Comparison of ENCODE assay signal across 8 cellular contexts in genomic region chr10:73413528-73414229, GRCh38. TPM values are rescaled to one million over a fixed set of nuclear protein-coding genes. Genes with fewer than 3 reads are reported as not detected.
A peak's percentile ranks its signal among the peaks of the same experiment; 100 is the strongest.
DNase-seq lines count a peak whose midpoint lies in the region; ATAC-seq and TF ChIP-seq lines count a peak whose summit lies in the region.

Gene ANXA7 (minus strand): TSS chr10:73414058. CDS start chr10:73400856, 13,202 bp downstream.

- H3K27me3 ChIP-seq in esophagus (ENCODE audit: control insufficient read depth in 1 of 2, insufficient read depth in 2 of 2, low read length in 2 of 2) (no peaks in the 10 kb centered on the region), muscle layer of colon (ENCODE audit: control insufficient read depth in 1 of 2, insufficient read depth in 2 of 2, low read length in 2 of 2) (no peaks in the 10 kb centered on the region)

- TF ChIP-seq EP300 in Ishikawa (IDR thresholded peaks at IDR 0.05; ENCODE audit: borderline replicate concordance), result no peak

- H3K9me3 Mint-ChIP-seq in activated T-cell treated with anti-CD3 and anti-CD28 coated beads, Interleukin-2, amount 50 U/mL, for 24 hours, result no peaks in the 10 kb centered on the region

- peak within 1 kb of the TSS; percentile 73 to 95 for H3K4me3 ChIP-seq in esophagus (ENCODE audit: low read depth in 1 of 2, low read length in 2 of 2)
- H3K4me3 ChIP-seq in muscle layer of colon (ENCODE audit: low read depth in 1 of 2, low read length in 2 of 2), result peak within 1 kb of the TSS; percentile 86 to 94

- ATAC-seq in GM21576 (IDR thresholded peaks at IDR 0.05; ENCODE audit: unreplicated experiment), result peak; percentile 88

- 0 to 1% methylated on average over 57 to 62 of the region's 62 CpGs for WGBS in esophagus, 2 donors

- H3K27ac Mint-ChIP-seq in activated T-cell treated with anti-CD3 and anti-CD28 coated beads, Interleukin-2, amount 50 U/mL, for 24 hours, result peak within 1 kb of the TSS; percentile 95

- peaks cover 47% of the 10 kb centered on the region for H3K36me3 Mint-ChIP-seq in activated T-cell treated with anti-CD3 and anti-CD28 coated beads, Interleukin-2, amount 50 U/mL, for 24 hours (ENCODE audit: low read depth)

- peaks cover 5% of the 10 kb centered on the region for H3K27me3 Mint-ChIP-seq in activated T-cell treated with anti-CD3 and anti-CD28 coated beads, Interleukin-2, amount 50 U/mL, for 24 hours

- H3K4me1 ChIP-seq in esophagus (ENCODE audit: control insufficient read depth in 2 of 2, insufficient read depth in 2 of 2, low read length in 1 of 2) (no peaks in the 10 kb centered on the region), muscle layer of colon (ENCODE audit: insufficient read depth, low read length) (peaks cover 11% of the 10 kb centered on the region)

- peak; percentile 60 for DNase-seq in DMS79 (lab: John Stamatoyannopoulos, UW)
- DNase-seq in activated T-cell treated with anti-CD3 and anti-CD28 coated beads, Interleukin-2, amount 50 U/mL, for 24 hours, result peak; percentile 96
- DNase-seq in stimulated activated CD8-positive, alpha-beta memory T cell treated with anti-CD3 and anti-CD28 coated beads, Interleukin-7, amount 100 ng/mL, for 1 hour (ENCODE audit: low read depth in 2 of 2), result peak; percentile 89 to 90

- H3K36me3 ChIP-seq in esophagus (ENCODE audit: control insufficient read depth in 2 of 2, insufficient read depth in 2 of 2, low read length in 1 of 2) (no peaks in the 10 kb centered on the region), muscle layer of colon (ENCODE audit: insufficient read depth, low read length) (no peaks in the 10 kb centered on the region)

- peaks cover 55% of the 10 kb centered on the region for H3K4me1 Mint-ChIP-seq in activated T-cell treated with anti-CD3 and anti-CD28 coated beads, Interleukin-2, amount 50 U/mL, for 24 hours (ENCODE audit: low read depth)

- H3K9ac ChIP-seq in muscle layer of colon (ENCODE audit: low read length), result peak within 1 kb of the TSS; percentile 76

- H3K27ac ChIP-seq in esophagus (ENCODE audit: low read depth in 2 of 2, low read length in 1 of 2) (peak within 1 kb of the TSS; percentile 96 to 98), muscle layer of colon (ENCODE audit: low read depth, low read length) (peak within 1 kb of the TSS; percentile 88)

- H3K9me3 ChIP-seq in esophagus (ENCODE audit: control insufficient read depth in 2 of 2, insufficient read depth in 1 of 2, low read depth in 1 of 2, low read length in 1 of 2), result no peaks in the 10 kb centered on the region
- H3K9me3 ChIP-seq in muscle layer of colon (ENCODE audit: low read length), result no peaks in the 10 kb centered on the region

- no peak for TF ChIP-seq RAD21 in Ishikawa (IDR thresholded peaks at IDR 0.05; ENCODE audit: low read depth)

- peak within 1 kb of the TSS; percentile 89 for H3K4me3 Mint-ChIP-seq in activated T-cell treated with anti-CD3 and anti-CD28 coated beads, Interleukin-2, amount 50 U/mL, for 24 hours

TF ChIP-seq in Ishikawa, 13 proteins besides CTCF, POLR2A, EP300 and RAD21 (continues in another document):
- TF ChIP-seq CEBPB (IDR thresholded peaks at IDR 0.05) (no peak; the same call in 1 of the 2 replicates), TEAD4 (IDR thresholded peaks at IDR 0.05) (peak; percentile 11), USF1 (IDR thresholded peaks at IDR 0.05) (peak; percentile 65), TAF1 (IDR thresholded peaks at IDR 0.05; ENCODE audit: low read depth) (peak; percentile 61), MAX (IDR thresholded peaks at IDR 0.05) (peak; percentile 85), YY1 (IDR thresholded peaks at IDR 0.05; ENCODE audit: low read depth) (peak; percentile 77), TCF12 (IDR thresholded peaks at IDR 0.05; ENCODE audit: low read depth) (no peak; the same call in none of the 2 replicates), ZBTB7A (IDR thresholded peaks at IDR 0.05; ENCODE audit: low read depth) (peak; percentile 80), NFIC (IDR thresholded peaks at IDR 0.05) (no peak), EGR1 (IDR thresholded peaks at IDR 0.05) (peak; percentile 47; the same call in 1 of the 2 replicates), FOXM1 (IDR thresholded peaks at IDR 0.05; ENCODE audit: borderline replicate concordance, low read depth) (no peak), CREB1 (IDR thresholded peaks at IDR 0.05; ENCODE audit: low read depth) (no peak)

TF ChIP-seq in PFSK-1, 5 proteins besides CTCF, POLR2A, EP300 and RAD21:
- TF ChIP-seq SIN3A (IDR thresholded peaks at IDR 0.05; ENCODE audit: borderline replicate concordance, insufficient read depth, low read length) (no peak), REST (IDR thresholded peaks at IDR 0.05; ENCODE audit: insufficient read depth in 1 of 2, low read depth in 2 of 2, low read length in 2 of 2) (no peak), POLR2AphosphoS5 (IDR thresholded peaks at IDR 0.05; ENCODE audit: low read depth, low read length) (no peak; the same call in 1 of the 2 replicates), TAF1 (IDR thresholded peaks at IDR 0.05; ENCODE audit: borderline replicate concordance, insufficient read depth, low read length) (peak; percentile 2; the same call in 1 of the 2 replicates), FOXP2 (optimal IDR thresholded peaks at IDR 0.05; ENCODE audit: borderline replicate concordance, extremely low read depth, extremely low read length, insufficient read depth) (peak; percentile 76)
TF ChIP-seq in PFSK-1: peak in this region for 2.

RNA-seq across cellular contexts. Expression of gene ANXA7, which starts in this region (rescaled TPM):
- polyA plus RNA-seq in PFSK-1 (2012; ENCODE audit: insufficient read length, low read depth), result 62.7 TPM
- 10 to 100 TPM; 36.7 to 74.4 TPM for polyA plus RNA-seq in esophagus

Comparison
In these comparisons a context has a peak if more than half of its experiments do, and no peak if none do; other contexts are left out.
1. Peak in every context shown above with its lines: DNase-seq, ATAC-seq, H3K4me3 ChIP-seq and H3K27ac ChIP-seq.